17 cellular contexts compared by ENCODE assay signal in genomic region chrX:136021903-136022302, GRCh38. TPM values are rescaled to one million over a fixed set of nuclear protein-coding genes. Genes with fewer than 3 reads are reported as not detected.
DNase-seq lines count a peak whose midpoint lies in the region; ATAC-seq and TF ChIP-seq lines count a peak whose summit lies in the region.
"Had no signal": no experiment of that assay in that cellular context is flagged by ENCODE, and none has a peak within 500 bp of the region (broad histone marks: within the 10 kb centered on the region; RNA-seq: fewer than 3 reads in every experiment).

No MANE protein-coding gene starts in this region.

- peak; percentile 67 for ATAC-seq in GM19035 (IDR thresholded peaks at IDR 0.05; ENCODE audit: unreplicated experiment)
- peak; percentile 64 for ATAC-seq in HG02852 (IDR thresholded peaks at IDR 0.05; ENCODE audit: unreplicated experiment)

- H3K9me2 ChIP-seq in MM.1S (replicated peaks; ENCODE audit: insufficient read depth, low read length) = no peaks in the 10 kb centered on the region
- H3K9me2 ChIP-seq in Karpas-422 (replicated peaks; ENCODE audit: insufficient read depth, low read length) = no peaks in the 10 kb centered on the region

- H2AFZ ChIP-seq in MM.1S (ENCODE audit: low read length) (no peak overlapping the region), Karpas-422 (ENCODE audit: low read length) (no peak overlapping the region)
- H2AFZ ChIP-seq: neural progenitor cell had no signal

- no peak overlapping the region for H3K9ac ChIP-seq in MM.1S (ENCODE audit: low read length)
- no peak overlapping the region for H3K9ac ChIP-seq in Karpas-422 (ENCODE audit: low read length)
- H3K9ac ChIP-seq: KMS-11, neural progenitor cell had no signal

- H3K79me2 ChIP-seq in MM.1S (ENCODE audit: low read length) = no peaks in the 10 kb centered on the region
- H3K79me2 ChIP-seq in Karpas-422 (ENCODE audit: low read length) = no peaks in the 10 kb centered on the region

- H3K9me3 ChIP-seq in MM.1S (replicated peaks; ENCODE audit: insufficient read depth, low read length) = no peaks in the 10 kb centered on the region
- no peaks in the 10 kb centered on the region for H3K9me3 ChIP-seq in Karpas-422 (ENCODE audit: low read length)
- H3K9me3 ChIP-seq: thyroid gland had no signal

- H3K27ac ChIP-seq in MM.1S (ENCODE audit: low read length) (peak overlapping the region; percentile 30; the same call in 1 of the 2 replicates), Karpas-422 (ENCODE audit: low read length) (no peak overlapping the region)
- H3K27ac ChIP-seq: coronary artery, KMS-11, neural progenitor cell, thyroid gland had no signal

- H3K27me3 ChIP-seq in GM06990 (replicated peaks; ENCODE audit: control insufficient read depth, insufficient read depth, low read length) = no peaks in the 10 kb centered on the region
- H3K27me3 ChIP-seq in MM.1S (replicated peaks; ENCODE audit: insufficient read depth, low read length) = no peaks in the 10 kb centered on the region
- H3K27me3 ChIP-seq in Karpas-422 (ENCODE audit: low read length) = no peaks in the 10 kb centered on the region
- H3K27me3 ChIP-seq: neural progenitor cell, thyroid gland had no signal

- H3K4me2 ChIP-seq in MM.1S (ENCODE audit: low read depth, low read length) (no peak overlapping the region), Karpas-422 (ENCODE audit: low read depth, low read length, poor library complexity, severe bottlenecking) (no peak overlapping the region)
- H3K4me2 ChIP-seq: KMS-11, neural progenitor cell had no signal

- H3K4me1 ChIP-seq in MM.1S (ENCODE audit: low read length) (peaks cover 10% of the 10 kb centered on the region), Karpas-422 (ENCODE audit: low read length) (no peaks in the 10 kb centered on the region)
- H3K4me1 ChIP-seq: neural progenitor cell, thyroid gland had no signal

- H3K4me3 ChIP-seq in GM06990 (replicated peaks; ENCODE audit: low read depth, low read length) (no peak overlapping the region), MM.1S (ENCODE audit: low read length) (no peak overlapping the region), Karpas-422 (ENCODE audit: low read length) (no peak overlapping the region)
- H3K4me3 ChIP-seq: coronary artery, neural progenitor cell, thyroid gland had no signal

- no peaks in the 10 kb centered on the region for H3F3A ChIP-seq in MM.1S (ENCODE audit: insufficient read depth, low read length)

- DNase-seq in GM06990 (ENCODE audit: extremely low read depth, insufficient read length) = peak; percentile 6
- no peak for DNase-seq in MM.1S
- DNase-seq in NCI-H1436 treated with DMSO at 0.1 percent for 48 hours (lab: John Stamatoyannopoulos, UW) = no peak
- no peak for DNase-seq in Karpas-422
- no peak for DNase-seq in activated CD4-positive, CD25-positive, alpha-beta regulatory T cell (lab: John Stamatoyannopoulos, UW)
- DNase-seq in NCI-H2196 treated with DMSO at 0.1 percent for 48 hours (lab: John Stamatoyannopoulos, UW; ENCODE audit: unreplicated experiment) = no peak
- DNase-seq: activated CD4-positive, alpha-beta T cell treated with anti-CD3 and anti-CD28 coated beads, Interleukin-2, amount 10 ng/mL, durations not matched to agents 7 days and 5 days; COR-L47; erythroblast; NCI-H1436; T1000; thyroid gland had no signal

- H3K36me3 ChIP-seq in GM06990 (ENCODE audit: control insufficient read depth, insufficient read depth, low read length) = no peaks in the 10 kb centered on the region
- H3K36me3 ChIP-seq in MM.1S (replicated peaks; ENCODE audit: insufficient read depth, low read length) = no peaks in the 10 kb centered on the region
- H3K36me3 ChIP-seq in Karpas-422 (ENCODE audit: insufficient read depth, low read length) = no peaks in the 10 kb centered on the region
- H3K36me3 ChIP-seq: neural progenitor cell, thyroid gland had no signal

- TF ChIP-seq CTCF in GM06990 (IDR thresholded peaks at IDR 0.05; ENCODE audit: insufficient read depth, low read length, poor library complexity, severe bottlenecking) = no peak
- TF ChIP-seq CTCF in MM.1S (IDR thresholded peaks at IDR 0.05; ENCODE audit: low read length) = no peak

- H4K20me1 ChIP-seq in MM.1S (ENCODE audit: insufficient read depth, low read length) (no peaks in the 10 kb centered on the region), Karpas-422 (ENCODE audit: insufficient read depth, low read depth, low read length) (no peaks in the 10 kb centered on the region)

RNA-seq across cellular contexts. Expression of gene SLC9A6, which starts 36.7 kb away (rescaled TPM):
- 10.0 and 18.3 TPM in 2 replicates for total RNA-seq in Karpas-422 (2014; rRNA removed; shearing (Covaris generic); ENCODE audit: low replicate concordance)

RNA-seq across cellular contexts. Expression of gene MMGT1, which starts 48.1 kb away (rescaled TPM):
- 9.1 and 25.6 TPM in 2 replicates for total RNA-seq in Karpas-422 (2014; rRNA removed; shearing (Covaris generic); ENCODE audit: low replicate concordance)
